ENCODE assay signal across 14 cellular contexts in the genomic region with DNA sequence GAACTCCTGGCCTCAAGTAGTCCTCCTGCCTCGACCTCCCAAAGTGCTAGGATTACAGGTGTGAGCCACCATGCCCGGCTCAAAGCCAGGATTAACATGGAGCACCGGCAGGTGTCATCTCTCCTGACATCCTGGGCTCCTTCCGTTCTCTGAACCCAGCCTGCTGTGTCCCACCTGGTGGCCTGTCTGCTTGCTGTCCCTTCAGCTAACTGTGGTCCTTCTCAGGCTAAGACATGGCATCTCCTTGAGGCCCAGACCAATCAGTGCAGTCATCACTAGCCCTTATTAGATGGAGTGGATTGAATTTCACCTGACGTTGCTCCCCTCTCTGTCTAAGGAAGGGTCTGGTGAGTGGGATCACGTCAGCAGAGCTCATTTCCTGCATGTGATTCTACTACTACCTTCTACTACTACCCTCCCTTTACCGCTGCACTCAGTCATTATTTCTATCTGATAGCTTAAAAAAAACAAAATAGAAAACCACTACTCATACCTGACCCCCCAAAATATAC. TPM values are rescaled to one million over a fixed set of nuclear protein-coding genes. Genes with fewer than 3 reads are reported as not detected.
A peak's percentile ranks its signal among the peaks of the same experiment; 100 is the strongest.
DNase-seq lines count a peak whose midpoint lies in the region; ATAC-seq and TF ChIP-seq lines count a peak whose summit lies in the region.
"Had no signal": no experiment of that assay in that cellular context is flagged by ENCODE, and none has a peak within 500 bp of the region (broad histone marks: within the 10 kb centered on the region; RNA-seq: fewer than 3 reads in every experiment).

No MANE protein-coding gene starts in this region.

- intact Hi-C loops in A673 (cut with micrococcal nuclease; ENCODE audit: unreplicated experiment) = no loop called here
- intact Hi-C loops in activated CD4-positive, alpha-beta memory T cell treated with anti-CD3 and anti-CD28 coated beads for 36 hours (cut with micrococcal nuclease) = no loop called here

- H3K9me2 ChIP-seq in Loucy (replicated peaks; ENCODE audit: low read depth, low read length) = no peaks in the 10 kb centered on the region

- H3K27ac ChIP-seq in A673 (ENCODE audit: low read depth, low read length, poor library complexity, severe bottlenecking) = no peak overlapping the region
- H3K27ac ChIP-seq in neuronal stem cell (replicated peaks; ENCODE audit: low read length) = no peak overlapping the region
- H3K27ac ChIP-seq: BLaER1 had no signal

- BruUV-seq in A673 (replicated peaks; lab: Mats Ljungman, UMichigan) = no TSS peak

- CTCF ChIA-PET in A673 (lab: Charles Lee) = no interaction called here
- CTCF ChIA-PET in activated CD4-positive, alpha-beta memory T cell treated with anti-CD3 and anti-CD28 coated beads for 36 hours (lab: Charles Lee) = no interaction called here

- H3K4me3 ChIP-seq in A673 (ENCODE audit: low read depth, low read length, poor library complexity, severe bottlenecking) (peak overlapping the region; percentile 24), Loucy (ENCODE audit: low read length, poor library complexity, severe bottlenecking) (no peak overlapping the region), endocrine pancreas (ENCODE audit: control insufficient read depth, insufficient read depth, low read length) (peak overlapping the region; percentile 35), neuronal stem cell (ENCODE audit: low read length in 2 of 2) (no peak overlapping the region)
- H3K4me3 ChIP-seq: BLaER1 had no signal

- WGBS in neuronal stem cell (ENCODE audit: extremely low coverage in 2 of 2, insufficient read length in 2 of 2, insufficient replicate concordance in 1 of 2), 2 donors = no CpG with 5 or more reads among the region's 7 CpGs

- H3K14ac ChIP-seq in neuronal stem cell (ENCODE audit: low read length) = no peak overlapping the region

- no peaks in the 10 kb centered on the region for H3K4me1 Mint-ChIP-seq in activated CD4-positive, alpha-beta memory T cell treated with anti-CD3 and anti-CD28 coated beads for 36 hours (ENCODE audit: low read depth)

- H4K20me1 ChIP-seq in Loucy (ENCODE audit: insufficient read depth, low read length, poor library complexity, severe bottlenecking) = no peaks in the 10 kb centered on the region
- H4K20me1 ChIP-seq: BLaER1 had no signal

- H3K18ac ChIP-seq in neuronal stem cell (ENCODE audit: low read length) = no peak overlapping the region

- H3F3A ChIP-seq in Loucy (ENCODE audit: low read depth) = no peaks in the 10 kb centered on the region

- no peak overlapping the region for H3K27ac Mint-ChIP-seq in activated CD4-positive, alpha-beta memory T cell treated with anti-CD3 and anti-CD28 coated beads for 36 hours

- DNase-seq in A673 (ENCODE audit: low spot score) (no peak), neuronal stem cell (ENCODE audit: low spot score) (no peak), D341Med (ENCODE audit: low spot score) (no peak)
- DNase-seq in activated CD4-positive, alpha-beta memory T cell treated with anti-CD3 and anti-CD28 coated beads for 36 hours = no peak
- DNase-seq: activated CD4-positive, alpha-beta T cell treated with anti-CD3 and anti-CD28 coated beads for 1 hour; activated naive CD4-positive, alpha-beta T cell treated with anti-CD3 and anti-CD28 coated beads, Interleukin-2, amount 50 U/mL, for 16 hours; effector CD8-positive, alpha-beta T cell; NCI-H1694; SIG-M5 had no signal

- H2AK5ac ChIP-seq in neuronal stem cell (ENCODE audit: low read depth, low read length) = no peak overlapping the region

- no peaks in the 10 kb centered on the region for H3K79me1 ChIP-seq in neuronal stem cell (ENCODE audit: low read depth, low read length)

- H3K9me3 Mint-ChIP-seq in activated CD4-positive, alpha-beta memory T cell treated with anti-CD3 and anti-CD28 coated beads for 36 hours = peaks cover 33% of the 10 kb centered on the region

- no peaks in the 10 kb centered on the region for H3K4me1 ChIP-seq in A673 (ENCODE audit: insufficient read depth, low read length, poor library complexity, severe bottlenecking)
- H3K4me1 ChIP-seq in Loucy (ENCODE audit: insufficient read depth, low read length, poor library complexity, severe bottlenecking) = no peaks in the 10 kb centered on the region
- no peaks in the 10 kb centered on the region for H3K4me1 ChIP-seq in endocrine pancreas (ENCODE audit: control insufficient read depth, insufficient read depth, low read length)
- peaks cover 0 to 6% of the 10 kb centered on the region in 2 donors for H3K4me1 ChIP-seq in neuronal stem cell (ENCODE audit: control insufficient read depth in 2 of 2, insufficient read depth in 1 of 2, low read depth in 1 of 2, low read length in 2 of 2)
- H3K4me1 ChIP-seq: BLaER1 had no signal

- no peak overlapping the region for H2BK120ac ChIP-seq in neuronal stem cell (ENCODE audit: low read depth, low read length)

- H3K9ac ChIP-seq in Loucy (ENCODE audit: low read depth, low read length, poor library complexity, severe bottlenecking) = no peak overlapping the region
- no peak overlapping the region for H3K9ac ChIP-seq in endocrine pancreas (ENCODE audit: control insufficient read depth, insufficient read depth, low read length)
- H3K9ac ChIP-seq in neuronal stem cell (ENCODE audit: low read depth, low read length, poor library complexity) = no peak overlapping the region
- H3K9ac ChIP-seq: BLaER1 had no signal

- H2BK15ac ChIP-seq in neuronal stem cell (ENCODE audit: low read length) = no peak overlapping the region

- H3K9me3 ChIP-seq in A673 (ENCODE audit: low read depth, low read length, poor library complexity, severe bottlenecking) (peaks cover 16% of the 10 kb centered on the region), Loucy (ENCODE audit: insufficient read depth, low read depth, low read length) (peaks cover 2% of the 10 kb centered on the region; the same call in 1 of the 2 replicates), endocrine pancreas (ENCODE audit: control insufficient read depth, low read length) (no peaks in the 10 kb centered on the region), neuronal stem cell (replicated peaks in 1 of 2; ENCODE audit: control insufficient read depth in 2 of 2, insufficient read depth in 1 of 2, low read depth in 1 of 2, low read length in 2 of 2) (peaks cover 0 to 7% of the 10 kb centered on the region in 2 donors)

- H2AFZ ChIP-seq in Loucy (ENCODE audit: low read length) = peak overlapping the region; percentile 13
- peak overlapping the region; percentile 20 for H2AFZ ChIP-seq in neuronal stem cell (ENCODE audit: low read length)

- peaks cover 10% of the 10 kb centered on the region for H3K36me3 Mint-ChIP-seq in activated CD4-positive, alpha-beta memory T cell treated with anti-CD3 and anti-CD28 coated beads for 36 hours

- H3K27me3 Mint-ChIP-seq in activated CD4-positive, alpha-beta memory T cell treated with anti-CD3 and anti-CD28 coated beads for 36 hours = no peaks in the 10 kb centered on the region

- no peak overlapping the region for H2BK5ac ChIP-seq in neuronal stem cell (ENCODE audit: low read length)

- H3K4me2 ChIP-seq in Loucy (ENCODE audit: low read depth, low read length, poor library complexity, severe bottlenecking) (no peak overlapping the region), neuronal stem cell (ENCODE audit: insufficient read depth, low read length, poor library complexity, severe bottlenecking) (no peak overlapping the region)
- H3K4me2 ChIP-seq: BLaER1 had no signal

- H3K27me3 ChIP-seq in A673 (replicated peaks; ENCODE audit: insufficient read depth, low read depth, low read length, poor library complexity) = no peaks in the 10 kb centered on the region
- no peaks in the 10 kb centered on the region for H3K27me3 ChIP-seq in Loucy (ENCODE audit: insufficient read depth, low read length, poor library complexity, severe bottlenecking)
- no peaks in the 10 kb centered on the region for H3K27me3 ChIP-seq in endocrine pancreas (ENCODE audit: control insufficient read depth, insufficient read depth, low read length)
- H3K27me3 ChIP-seq in neuronal stem cell (ENCODE audit: control insufficient read depth in 3 of 3, insufficient read depth in 3 of 3, low read depth in 1 of 3, low read length in 3 of 3) = no peaks in the 10 kb centered on the region
- H3K27me3 ChIP-seq: BLaER1 had no signal

- H3K4ac ChIP-seq in neuronal stem cell (ENCODE audit: low read length) = no peak overlapping the region

- no peak overlapping the region for H3K4me3 Mint-ChIP-seq in activated CD4-positive, alpha-beta memory T cell treated with anti-CD3 and anti-CD28 coated beads for 36 hours

- ATAC-seq in GM19324 (IDR thresholded peaks at IDR 0.05; ENCODE audit: low FRiP score, unreplicated experiment) (no peak), GM21737 (IDR thresholded peaks at IDR 0.05; ENCODE audit: unreplicated experiment) (no peak)

- POLR2A ChIA-PET in A673 (lab: Charles Lee; ENCODE audit: low non-redundant PET) = no interaction called here
- POLR2A ChIA-PET in activated CD4-positive, alpha-beta memory T cell treated with anti-CD3 and anti-CD28 coated beads for 36 hours (lab: Charles Lee) = no interaction called here

- H4K8ac ChIP-seq in neuronal stem cell (ENCODE audit: low read depth, low read length) = no peak overlapping the region

- no peaks in the 10 kb centered on the region for H3K36me3 ChIP-seq in A673 (ENCODE audit: insufficient read depth, low read length, poor library complexity, severe bottlenecking)
- no peaks in the 10 kb centered on the region for H3K36me3 ChIP-seq in Loucy (ENCODE audit: insufficient read depth, low read length)
- H3K36me3 ChIP-seq in endocrine pancreas (ENCODE audit: control insufficient read depth, insufficient read depth, low read length) = no peaks in the 10 kb centered on the region
- no peaks in the 10 kb centered on the region for H3K36me3 ChIP-seq in neuronal stem cell (replicated peaks in 1 of 2; ENCODE audit: control insufficient read depth in 2 of 2, insufficient read depth in 2 of 2, low read length in 2 of 2)
- H3K36me3 ChIP-seq: BLaER1 had no signal

- no peak overlapping the region for H4K91ac ChIP-seq in neuronal stem cell (ENCODE audit: low read depth, low read length, poor library complexity)

- no peak overlapping the region for H2BK12ac ChIP-seq in neuronal stem cell (ENCODE audit: low read length)

- TF ChIP-seq CTCF in A673 (conservative IDR thresholded peaks at IDR 0.05; ENCODE audit: low read depth, low read length) (no peak), Loucy (conservative IDR thresholded peaks at IDR 0.05; ENCODE audit: low read length) (no peak)

- no peaks in the 10 kb centered on the region for H3K79me2 ChIP-seq in Loucy (ENCODE audit: insufficient read depth, low read length)

- no peak overlapping the region for H3K23ac ChIP-seq in neuronal stem cell (ENCODE audit: low read depth, low read length, poor library complexity)

RNA-seq across cellular contexts. Expression of gene SYNJ2, which starts 28.0 kb away (rescaled TPM):
- 34.5 and 37.0 TPM in 2 replicates for total RNA-seq in A673 (2021)
- 1.8 TPM for polyA plus RNA-seq in neuronal stem cell (2013, experiment 1 of 2)
- polyA plus RNA-seq in neuronal stem cell (2013, experiment 2 of 2) = 1.9 TPM
- 10 to 100 TPM; 32.2 to 32.3 TPM for total RNA-seq in activated CD4-positive, alpha-beta memory T cell treated with anti-CD3 and anti-CD28 coated beads for 36 hours

Comparison
In these comparisons a context has a peak if more than half of its experiments do, and no peak if none do; other contexts are left out.
1. H3K4me3 ChIP-seq: peak in A673 (single experiment) and endocrine pancreas (single experiment); none in Loucy (single experiment) and neuronal stem cell (0 of 2).